ENCODE assay signal across 14 cellular contexts in the genomic region with DNA sequence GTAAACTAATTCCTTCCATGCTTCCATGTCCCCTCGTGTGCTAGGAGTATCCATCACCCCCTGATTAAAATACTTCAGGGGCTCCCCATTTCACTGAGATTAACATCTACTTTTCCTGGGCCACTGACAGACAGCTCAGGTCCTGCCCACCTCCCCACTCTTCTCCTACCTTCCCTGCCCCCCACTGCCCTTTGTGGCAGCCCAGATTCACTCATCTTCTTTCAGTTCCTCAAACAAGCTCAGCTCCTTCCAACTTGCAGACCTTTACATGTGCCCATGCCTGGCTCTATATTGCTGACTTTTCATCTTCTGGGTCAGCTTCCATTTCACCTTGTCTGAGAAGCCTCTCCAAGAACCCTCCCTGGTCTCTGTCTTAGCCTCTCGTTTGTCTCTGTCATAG. TPM values are rescaled to one million over a fixed set of nuclear protein-coding genes. Genes with fewer than 3 reads are reported as not detected.
A peak's percentile ranks its signal among the peaks of the same experiment; 100 is the strongest.
DNase-seq lines count a peak whose midpoint lies in the region; ATAC-seq and TF ChIP-seq lines count a peak whose summit lies in the region.
"Had no signal": no experiment of that assay in that cellular context is flagged by ENCODE, and none has a peak within 500 bp of the region (broad histone marks: within the 10 kb centered on the region; RNA-seq: fewer than 3 reads in every experiment).

No MANE protein-coding gene starts in this region.

- H3K27me3 Mint-ChIP-seq in HFFc6 (ENCODE audit: insufficient read depth) (peaks cover 33% of the 10 kb centered on the region), memory B cell (peaks cover 16% of the 10 kb centered on the region), glutamatergic neuron (ENCODE audit: unreplicated experiment) (peaks cover 7% of the 10 kb centered on the region)

- H3K27ac Mint-ChIP-seq in HFFc6: peak overlapping the region; percentile 70
- no peak overlapping the region for H3K27ac Mint-ChIP-seq in memory B cell
- H3K27ac Mint-ChIP-seq in glutamatergic neuron (ENCODE audit: unreplicated experiment): no peak overlapping the region
- H3K27ac Mint-ChIP-seq: activated naive CD4-positive, alpha-beta T cell treated with anti-CD3 and anti-CD28 coated beads, Interleukin-2, amount 50 U/mL, for 72 hours had no signal

- H3K4me3 Mint-ChIP-seq in HFFc6 (no peak overlapping the region), memory B cell (no peak overlapping the region), glutamatergic neuron (ENCODE audit: unreplicated experiment) (no peak overlapping the region)

- ATAC-seq in GM18909 (IDR thresholded peaks at IDR 0.05; ENCODE audit: poor library complexity, unreplicated experiment): peak; percentile 97
- peak; percentile 97 for ATAC-seq in HG03457 (IDR thresholded peaks at IDR 0.05; ENCODE audit: unreplicated experiment)
- peak; percentile 48 for ATAC-seq in memory B cell (ENCODE audit: low read depth)
- no peak for ATAC-seq in sciatic nerve
- ATAC-seq: activated naive CD4-positive, alpha-beta T cell treated with anti-CD3 and anti-CD28 coated beads, Interleukin-2, amount 50 U/mL, for 72 hours; left colon had no signal

- H3K9me3 Mint-ChIP-seq in HFFc6 (peaks cover 10% of the 10 kb centered on the region), memory B cell (peaks cover 2% of the 10 kb centered on the region), glutamatergic neuron (ENCODE audit: unreplicated experiment) (peaks cover 9% of the 10 kb centered on the region)

- H3K36me3 Mint-ChIP-seq in HFFc6 (ENCODE audit: low read depth): peaks cover 8% of the 10 kb centered on the region
- H3K36me3 Mint-ChIP-seq in memory B cell: peaks cover 5% of the 10 kb centered on the region
- peaks cover 10% of the 10 kb centered on the region for H3K36me3 Mint-ChIP-seq in glutamatergic neuron (ENCODE audit: unreplicated experiment)

- H3K4me1 Mint-ChIP-seq in HFFc6 (ENCODE audit: low read depth): peaks cover 20% of the 10 kb centered on the region
- peaks cover 13% of the 10 kb centered on the region for H3K4me1 Mint-ChIP-seq in memory B cell
- H3K4me1 Mint-ChIP-seq in glutamatergic neuron (ENCODE audit: low read depth, unreplicated experiment): no peaks in the 10 kb centered on the region

- TF ChIP-seq CTCF in HFFc6 (IDR thresholded peaks at IDR 0.05): no peak
- no peak for TF ChIP-seq CTCF in glutamatergic neuron (IDR thresholded peaks at IDR 0.05; ENCODE audit: partially characterized antibody, unreplicated experiment)

- intact Hi-C loops in sciatic nerve (cut with DNase I): no loop called here

- DNase-seq in HFFc6 (no peak), memory B cell (ENCODE audit: low spot score in 2 of 2) (no peak), sciatic nerve (ENCODE audit: low spot score) (no peak), iPS-NIHi11 (ENCODE audit: low spot score) (no peak), SW480 (ENCODE audit: low spot score) (no peak), glutamatergic neuron (no peak)
- DNase-seq: left colon; NCI-H2227 treated with DMSO at 0.1 percent for 48 hours; stimulated activated CD8-positive, alpha-beta memory T cell treated with anti-CD3 and anti-CD28 coated beads, Interleukin-4, amount 100 ng/mL, for 48 hours had no signal

RNA-seq across cellular contexts. Expression of a gene that starts 12.0 kb away (rescaled TPM):
- not detected for total RNA-seq in HFFc6 (2021; fragmentation: NEBNext Ultra II Directional; extraction: Animal tissue kit (Norgen Biotek cat#: 25700))
- 0.36 TPM for total RNA-seq in sciatic nerve
- total RNA-seq in glutamatergic neuron (ENCODE audit: unreplicated experiment): not detected
- total RNA-seq: endothelial cell of umbilical vein, renal cortical epithelial cell had no signal

RNA-seq across cellular contexts. Expression of a gene that starts 44.8 kb away (rescaled TPM):
- total RNA-seq in HFFc6 (2021; fragmentation: NEBNext Ultra II Directional; extraction: Animal tissue kit (Norgen Biotek cat#: 25700)): not detected
- 9.1 TPM for total RNA-seq in sciatic nerve
- total RNA-seq in glutamatergic neuron (ENCODE audit: unreplicated experiment): not detected
- total RNA-seq: endothelial cell of umbilical vein, renal cortical epithelial cell had no signal
